8 cellular contexts compared by ENCODE assay signal in genomic region chr7:107879400-107880035, GRCh38. TPM values are rescaled to one million over a fixed set of nuclear protein-coding genes. Genes with fewer than 3 reads are reported as not detected.
DNase-seq lines count a peak whose midpoint lies in the region; ATAC-seq, FAIRE-seq and TF ChIP-seq lines count a peak whose summit lies in the region.

No MANE protein-coding gene starts in this region.

- no peak overlapping the region for H3K27ac Mint-ChIP-seq in CD4-positive, CD25-positive, alpha-beta regulatory T cell

- peak overlapping the region in 1 of 4 donors; percentile 4 for H3K4me3 Mint-ChIP-seq in CD4-positive, CD25-positive, alpha-beta regulatory T cell

- ATAC-seq in CD4-positive, CD25-positive, alpha-beta regulatory T cell (ENCODE audit: low read depth in 2 of 2), result peak; percentile 83
- ATAC-seq in HG03095 (IDR thresholded peaks at IDR 0.05; ENCODE audit: unreplicated experiment), result peak; percentile 62

- peaks cover 6% of the 10 kb centered on the region for H3K4me1 ChIP-seq in CD4-positive, CD25-positive, alpha-beta regulatory T cell (ENCODE audit: control insufficient read depth, insufficient read depth, low read length, poor library complexity, severe bottlenecking)
- peaks cover 18 to 31% of the 10 kb centered on the region in 2 experiments for H3K4me1 ChIP-seq in neutrophil (ENCODE audit: control insufficient read depth in 1 of 2, insufficient read depth in 1 of 2, low read depth in 1 of 2, low read length in 1 of 2)

- no peak overlapping the region for H3K27ac ChIP-seq in CD4-positive, CD25-positive, alpha-beta regulatory T cell (ENCODE audit: insufficient read depth, low read length, poor library complexity, severe bottlenecking)
- H3K27ac ChIP-seq in neutrophil, result no peak overlapping the region

- FAIRE-seq in GM18507 (lab: Jason Lieb, UNC), result peak; percentile 61

- H3K36me3 Mint-ChIP-seq in CD4-positive, CD25-positive, alpha-beta regulatory T cell, result no peaks in the 10 kb centered on the region

- H3K9me3 ChIP-seq in CD4-positive, CD25-positive, alpha-beta regulatory T cell (ENCODE audit: control insufficient read depth in 2 of 2, low read length in 2 of 2), result no peaks in the 10 kb centered on the region
- H3K9me3 ChIP-seq in neutrophil, result no peaks in the 10 kb centered on the region

- peaks cover 33% of the 10 kb centered on the region for H3K27me3 Mint-ChIP-seq in CD4-positive, CD25-positive, alpha-beta regulatory T cell

- H3K27me3 ChIP-seq in CD4-positive, CD25-positive, alpha-beta regulatory T cell (ENCODE audit: control insufficient read depth, insufficient read depth, low read length), result peaks cover 7% of the 10 kb centered on the region
- H3K27me3 ChIP-seq in neutrophil, result peaks cover 49% of the 10 kb centered on the region

- H3K4me1 Mint-ChIP-seq in CD4-positive, CD25-positive, alpha-beta regulatory T cell, result peaks cover 10 to 18% (median 14%) of the 10 kb centered on the region in 4 donors

- DNase-seq in CD4-positive, CD25-positive, alpha-beta regulatory T cell, result peak; percentile 20 to 71 (median 58)
- no peak for DNase-seq in GM18507 (ENCODE audit: extremely low spot score, insufficient read length, low read depth)
- DNase-seq in NCI-H2196 treated with DMSO at 0.1 percent for 48 hours (lab: John Stamatoyannopoulos, UW; ENCODE audit: unreplicated experiment), result peak; percentile 28
- peak; percentile 53 for DNase-seq in activated CD4-positive, alpha-beta T cell treated with anti-CD3 and anti-CD28 coated beads for 48 hours
- peak; percentile 46 for DNase-seq in fibroblast of the conjunctiva (ENCODE audit: low read depth)
- no peak for DNase-seq in NCI-H1048 (lab: John Stamatoyannopoulos, UW)

- no peak overlapping the region for H3K4me3 ChIP-seq in CD4-positive, CD25-positive, alpha-beta regulatory T cell (ENCODE audit: low read depth, low read length)
- H3K4me3 ChIP-seq in neutrophil (ENCODE audit: low read depth in 1 of 2, low read length in 1 of 2), result no peak overlapping the region

- H3K9me3 Mint-ChIP-seq in CD4-positive, CD25-positive, alpha-beta regulatory T cell, result no peaks in the 10 kb centered on the region

- no peaks in the 10 kb centered on the region for H3K36me3 ChIP-seq in CD4-positive, CD25-positive, alpha-beta regulatory T cell (ENCODE audit: control insufficient read depth, insufficient read depth, low read length)
- H3K36me3 ChIP-seq in neutrophil, result no peaks in the 10 kb centered on the region

- peak; percentile 72 for TF ChIP-seq CTCF in neutrophil (IDR thresholded peaks at IDR 0.05)

RNA-seq across cellular contexts. Expression of gene DLD, which starts 11.5 kb away (rescaled TPM):
- 66.7 TPM for total RNA-seq in CD4-positive, CD25-positive, alpha-beta regulatory T cell
- 10 to 100 TPM; 44.3 to 81.8 (median 49.9) TPM for polyA plus RNA-seq in CD4-positive, CD25-positive, alpha-beta regulatory T cell

Comparison
In these comparisons a context has a peak if more than half of its experiments do, and no peak if none do; other contexts are left out.
1. DNase-seq: peak in CD4-positive, CD25-positive, alpha-beta regulatory T cell (3 of 3), NCI-H2196 treated with DMSO at 0.1 percent for 48 hours (single experiment), activated CD4-positive, alpha-beta T cell treated with anti-CD3 and anti-CD28 coated beads for 48 hours (single experiment) and fibroblast of the conjunctiva (single experiment); none in GM18507 (single experiment) and NCI-H1048 (single experiment).